9 cellular contexts compared by ENCODE assay signal in the genomic region with DNA sequence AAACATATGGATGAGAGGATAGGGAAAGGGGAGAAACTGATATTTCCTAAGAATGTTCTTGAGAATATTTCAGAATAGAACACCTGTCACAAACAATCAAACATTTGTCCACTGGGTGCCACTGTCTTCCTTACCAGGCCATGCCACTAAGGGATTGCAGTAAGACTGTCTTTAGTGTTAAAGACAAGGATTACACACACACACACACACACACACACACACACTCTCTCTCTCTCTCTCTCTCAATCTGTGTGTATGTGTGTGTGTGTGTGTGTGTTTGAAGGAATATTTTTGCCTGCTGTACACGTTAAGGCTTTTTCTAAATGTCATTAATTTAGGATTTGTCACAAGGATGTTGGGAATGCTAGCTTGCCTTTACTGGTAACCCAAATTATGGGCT. TPM values are rescaled to one million over a fixed set of nuclear protein-coding genes. Genes with fewer than 3 reads are reported as not detected.
A peak's percentile ranks its signal among the peaks of the same experiment; 100 is the strongest.
DNase-seq lines count a peak whose midpoint lies in the region; ATAC-seq, FAIRE-seq and TF ChIP-seq lines count a peak whose summit lies in the region.
"Had no signal": no experiment of that assay in that cellular context is flagged by ENCODE, and none has a peak within 500 bp of the region (broad histone marks: within the 10 kb centered on the region; RNA-seq: fewer than 3 reads in every experiment).

No MANE protein-coding gene starts in this region.

- H3K27me3 ChIP-seq in DND-41 (ENCODE audit: insufficient read depth, low read length, poor library complexity) (no peaks in the 10 kb centered on the region), esophagus muscularis mucosa (no peaks in the 10 kb centered on the region)

- H3K4me2 ChIP-seq in DND-41 (ENCODE audit: insufficient read depth, low read length) = no peak overlapping the region

- 19% methylated on average over 1 of the region's 1 CpG for WGBS in esophagus muscularis mucosa

- no peak for TF ChIP-seq POLR2A in esophagus muscularis mucosa (IDR thresholded peaks at IDR 0.05; ENCODE audit: low read depth)

- intact Hi-C loops in esophagus muscularis mucosa (cut with DNase I) = loop anchor here (5.0 to 10.0 kb wide), 3 partner anchors 190 to 445 kb away; a partner anchor contains a TSS

- H3K4me1 ChIP-seq in DND-41 (ENCODE audit: insufficient read depth, low read length) = no peaks in the 10 kb centered on the region
- H3K4me1 ChIP-seq in esophagus muscularis mucosa = peaks cover 4 to 53% (median 49%) of the 10 kb centered on the region in 4 donors

- no peak overlapping the region for H3K9ac ChIP-seq in DND-41 (ENCODE audit: low read depth, low read length)

- no peak for TF ChIP-seq EP300 in esophagus muscularis mucosa (IDR thresholded peaks at IDR 0.05)

- no peaks in the 10 kb centered on the region for H4K20me1 ChIP-seq in DND-41 (ENCODE audit: insufficient read depth, low read length)

- DNase-seq in DND-41 (no peak), RCC 7860 (ENCODE audit: low spot score) (peak; percentile 38), esophagus muscularis mucosa (ENCODE audit: extremely low spot score) (no peak), occipital lobe (lab: John Stamatoyannopoulos, UW) (peak; percentile 1), NCI-H1105 treated with DMSO at 0.1 percent for 48 hours (lab: John Stamatoyannopoulos, UW) (no peak), activated gamma-delta T cell (lab: John Stamatoyannopoulos, UW) (no peak)

- H3K79me2 ChIP-seq in DND-41 (ENCODE audit: insufficient read depth, low read length) = no peaks in the 10 kb centered on the region

- H3K9me3 ChIP-seq in DND-41 (ENCODE audit: insufficient read depth, low read length, severe bottlenecking) (no peaks in the 10 kb centered on the region), esophagus muscularis mucosa (no peaks in the 10 kb centered on the region)

- no peak overlapping the region for H2AFZ ChIP-seq in DND-41 (ENCODE audit: low read depth, low read length)

- H3K27ac ChIP-seq in DND-41 (ENCODE audit: low read length) (no peak overlapping the region), esophagus muscularis mucosa (replicated peaks in 1 of 4) (peak overlapping the region; percentile 5 to 52 (median 26))

- peak; percentile 49; the same call in 1 of the 3 replicates for ATAC-seq in DND-41 (ENCODE audit: insufficient read depth, low read depth)
- ATAC-seq in GM19023 (IDR thresholded peaks at IDR 0.05; ENCODE audit: unreplicated experiment) = peak; percentile 85
- peak; percentile 87 for ATAC-seq in HG03159 (IDR thresholded peaks at IDR 0.05; ENCODE audit: unreplicated experiment)

- no peak for FAIRE-seq in RCC 7860 (lab: Jason Lieb, UNC)

- no peak overlapping the region for H3K4me3 ChIP-seq in DND-41 (ENCODE audit: low read depth in 1 of 2, low read length in 2 of 2)
- no peak overlapping the region for H3K4me3 ChIP-seq in esophagus muscularis mucosa

- TF ChIP-seq CTCF in DND-41 (IDR thresholded peaks at IDR 0.05; ENCODE audit: borderline replicate concordance, extremely low read depth, low read length, poor library complexity, severe bottlenecking) (peak; percentile 28), esophagus muscularis mucosa (IDR thresholded peaks at IDR 0.05) (peak; percentile 43 to 55 (median 46))

- H3K36me3 ChIP-seq in DND-41 (ENCODE audit: insufficient read depth, low read length) (no peaks in the 10 kb centered on the region), esophagus muscularis mucosa (no peaks in the 10 kb centered on the region)

RNA-seq across cellular contexts. Expression of a gene that starts 54.4 kb away (rescaled TPM):
- total RNA-seq in esophagus muscularis mucosa = 1 to 10 TPM in 3 of 4 donors, under 1 TPM in 1; 0.33 to 1.7 (median 1.1) TPM
- not detected for total RNA-seq in occipital lobe
- total RNA-seq: activated CD8-positive, alpha-beta memory T cell treated with anti-CD3 and anti-CD28 coated beads for 36 hours had no signal

Comparison
In these comparisons a context has a peak if more than half of its experiments do, and no peak if none do; other contexts are left out.
1. DNase-seq: peak in RCC 7860 (single experiment) and occipital lobe (single experiment); none in DND-41 (single experiment), esophagus muscularis mucosa (single experiment), NCI-H1105 treated with DMSO at 0.1 percent for 48 hours (single experiment) and activated gamma-delta T cell (single experiment).
2. Peak in every context shown above with its lines, with median percentiles within 50 percentile points of each other: ATAC-seq.